Comparison of ENCODE assay signal across 8 cellular contexts in genomic region chr4:39976945-39977488, GRCh38. TPM values are rescaled to one million over a fixed set of nuclear protein-coding genes. Genes with fewer than 3 reads are reported as not detected.
DNase-seq lines count a peak whose midpoint lies in the region; ATAC-seq and TF ChIP-seq lines count a peak whose summit lies in the region.

No MANE protein-coding gene starts in this region.

- CTCF ChIA-PET in Calu3 (lab: Charles Lee) = no interaction called here

- H3K27me3 ChIP-seq in HUES6 (ENCODE audit: control insufficient read depth, insufficient read depth, low read length) (no peaks in the 10 kb centered on the region), left lung (no peaks in the 10 kb centered on the region)

- no peaks in the 10 kb centered on the region for H3K27me3 Mint-ChIP-seq in Calu3 (ENCODE audit: unreplicated experiment)

- peak; percentile 13 for DNase-seq in Calu3
- peak; percentile 26 for DNase-seq in activated CD4-positive, CD25-positive, alpha-beta regulatory T cell treated with anti-CD3 and anti-CD28 coated beads, Interleukin-2, amount 50 U/mL, for 16 hours (ENCODE audit: low read depth, low spot score)
- DNase-seq in choroid plexus epithelial cell (ENCODE audit: low read depth) = peak; percentile 19
- peak; percentile 61 to 88 for DNase-seq in left lung
- peak; percentile 56 for DNase-seq in stimulated activated CD4-positive, alpha-beta T cell treated with anti-CD3 and anti-CD28 coated beads, Interleukin-4, amount 100 ng/mL, for 24 hours
- no peak for DNase-seq in NCI-H1105 treated with DMSO at 0.1 percent for 48 hours (lab: John Stamatoyannopoulos, UW)

- H3K9me3 Mint-ChIP-seq in Calu3 (ENCODE audit: low read depth, unreplicated experiment) = no peaks in the 10 kb centered on the region

- H3K4me1 ChIP-seq in HUES6 (ENCODE audit: control insufficient read depth, insufficient read depth, low read length) (peaks cover 10% of the 10 kb centered on the region), left lung (peaks cover 11 to 36% of the 10 kb centered on the region in 2 donors)

- no peak overlapping the region for H3K27ac Mint-ChIP-seq in Calu3 (ENCODE audit: unreplicated experiment)

- TF ChIP-seq CTCF in Calu3 (IDR thresholded peaks at IDR 0.05; ENCODE audit: unreplicated experiment) (no peak), choroid plexus epithelial cell (conservative IDR thresholded peaks at IDR 0.05; ENCODE audit: low read depth, low read length) (no peak), left lung (IDR thresholded peaks at IDR 0.05) (no peak)

- peak; percentile 25 for ATAC-seq in GM21515 (IDR thresholded peaks at IDR 0.05; ENCODE audit: unreplicated experiment)
- peak; percentile 45 for ATAC-seq in left lung

- peak overlapping the region; percentile 97 for H3K9ac ChIP-seq in HUES6 (ENCODE audit: low read length)

- peak overlapping the region; percentile 90 for H3K27ac ChIP-seq in HUES6 (ENCODE audit: low read depth, low read length)
- H3K27ac ChIP-seq in left lung = peak overlapping the region; percentile 94 to 95

- H3K9me3 ChIP-seq in HUES6 (ENCODE audit: control insufficient read depth, insufficient read depth, low read depth, low read length) = no peaks in the 10 kb centered on the region
- H3K9me3 ChIP-seq in left lung = no peaks in the 10 kb centered on the region

- no TSS peak for BruUV-seq in Calu3 (replicated peaks; lab: Mats Ljungman, UMichigan)

- H3K36me3 ChIP-seq in HUES6 (ENCODE audit: control insufficient read depth, insufficient read depth, low read length) (peaks cover 24% of the 10 kb centered on the region), left lung (peaks cover 0 to 31% of the 10 kb centered on the region in 2 donors)

- H3K4me3 Mint-ChIP-seq in Calu3 (ENCODE audit: low read depth, unreplicated experiment) = peak overlapping the region; percentile 71

- H3K36me3 Mint-ChIP-seq in Calu3 (ENCODE audit: insufficient read depth, unreplicated experiment) = peaks cover 29% of the 10 kb centered on the region

- H3K4me1 Mint-ChIP-seq in Calu3 (ENCODE audit: low read depth, unreplicated experiment) = peaks cover 9% of the 10 kb centered on the region

- intact Hi-C loops in Calu3 (cut with micrococcal nuclease; ENCODE audit: unreplicated experiment) = loop anchor here (2.0 kb wide), 1 partner anchor 280 kb away; no protein-coding TSS in a partner anchor
- intact Hi-C loops in left lung (cut with DNase I) = loop anchor here in 1 of 2 donors (10.0 kb wide), 1 partner anchor 282 kb away; the partner anchor contains the start of gene UBE2K

- H3K4me3 ChIP-seq in HUES6 (ENCODE audit: low read depth, low read length) = peak overlapping the region; percentile 95
- H3K4me3 ChIP-seq in choroid plexus epithelial cell (ENCODE audit: low read depth, low read length) = peak overlapping the region; percentile 89
- H3K4me3 ChIP-seq in left lung = peak overlapping the region; percentile 88 to 94

RNA-seq across cellular contexts. Expression of gene PDS5A, which starts 0.7 kb away (rescaled TPM):
- total RNA-seq in Calu3 (2022) (42.6 and 49.1 TPM in 2 replicates), left lung (10 to 100 TPM; 73.7 to 82.1 TPM)
